In genomic region chr16:69672315-69672997, GRCh38 we compare ENCODE assay signal across 19 cellular contexts. TPM values are rescaled to one million over a fixed set of nuclear protein-coding genes. Genes with fewer than 3 reads are reported as not detected.
DNase-seq lines count a peak whose midpoint lies in the region; ATAC-seq lines count a peak whose summit lies in the region.
"Had no signal": no experiment of that assay in that cellular context is flagged by ENCODE, and none has a peak within 500 bp of the region (broad histone marks: within the 10 kb centered on the region; RNA-seq: fewer than 3 reads in every experiment).

No MANE protein-coding gene starts in this region.

- H3K4me1 Mint-ChIP-seq in activated naive CD8-positive, alpha-beta T cell (ENCODE audit: low read depth): no peaks in the 10 kb centered on the region
- H3K4me1 Mint-ChIP-seq in activated naive CD8-positive, alpha-beta T cell treated with anti-CD3 and anti-CD28 coated beads, Interleukin-2, amount 50 U/mL, for 24 hours: no peaks in the 10 kb centered on the region
- no peaks in the 10 kb centered on the region for H3K4me1 Mint-ChIP-seq in effector memory CD8-positive, alpha-beta T cell (ENCODE audit: low read depth in 2 of 2)

- no peaks in the 10 kb centered on the region for H3K9me3 Mint-ChIP-seq in activated naive CD8-positive, alpha-beta T cell (ENCODE audit: low read depth)
- no peaks in the 10 kb centered on the region for H3K9me3 Mint-ChIP-seq in activated naive CD8-positive, alpha-beta T cell treated with anti-CD3 and anti-CD28 coated beads, Interleukin-2, amount 50 U/mL, for 24 hours
- no peaks in the 10 kb centered on the region for H3K9me3 Mint-ChIP-seq in effector memory CD8-positive, alpha-beta T cell
- H3K9me3 Mint-ChIP-seq: IgD-negative memory B cell had no signal

- H3K36me3 Mint-ChIP-seq in activated naive CD8-positive, alpha-beta T cell: peaks cover 7% of the 10 kb centered on the region
- H3K36me3 Mint-ChIP-seq in activated naive CD8-positive, alpha-beta T cell treated with anti-CD3 and anti-CD28 coated beads, Interleukin-2, amount 50 U/mL, for 24 hours (ENCODE audit: low read depth): peaks cover 46% of the 10 kb centered on the region
- H3K36me3 Mint-ChIP-seq in effector memory CD8-positive, alpha-beta T cell (ENCODE audit: insufficient read depth): peaks cover 49% of the 10 kb centered on the region

- ATAC-seq in activated naive CD8-positive, alpha-beta T cell treated with anti-CD3 and anti-CD28 coated beads, Interleukin-2, amount 50 U/mL, for 24 hours: no peak
- ATAC-seq in effector memory CD8-positive, alpha-beta T cell (replicated peaks): no peak
- no peak for ATAC-seq in GM21786 (IDR thresholded peaks at IDR 0.05; ENCODE audit: unreplicated experiment)

- no peak overlapping the region for H3K27ac ChIP-seq in substantia nigra (ENCODE audit: low read depth, low read length, poor library complexity, severe bottlenecking)
- H3K27ac ChIP-seq: SJCRH30 had no signal

- no peak overlapping the region for H3K4me3 Mint-ChIP-seq in activated naive CD8-positive, alpha-beta T cell
- no peak overlapping the region for H3K4me3 Mint-ChIP-seq in activated naive CD8-positive, alpha-beta T cell treated with anti-CD3 and anti-CD28 coated beads, Interleukin-2, amount 50 U/mL, for 24 hours
- no peak overlapping the region for H3K4me3 Mint-ChIP-seq in effector memory CD8-positive, alpha-beta T cell
- H3K4me3 Mint-ChIP-seq: IgD-negative memory B cell had no signal

- H3K27me3 Mint-ChIP-seq in activated naive CD8-positive, alpha-beta T cell: no peaks in the 10 kb centered on the region
- H3K27me3 Mint-ChIP-seq in activated naive CD8-positive, alpha-beta T cell treated with anti-CD3 and anti-CD28 coated beads, Interleukin-2, amount 50 U/mL, for 24 hours: no peaks in the 10 kb centered on the region
- no peaks in the 10 kb centered on the region for H3K27me3 Mint-ChIP-seq in effector memory CD8-positive, alpha-beta T cell
- H3K27me3 Mint-ChIP-seq: IgD-negative memory B cell had no signal

- peak overlapping the region; percentile 46 for H3K27ac Mint-ChIP-seq in activated naive CD8-positive, alpha-beta T cell
- no peak overlapping the region for H3K27ac Mint-ChIP-seq in activated naive CD8-positive, alpha-beta T cell treated with anti-CD3 and anti-CD28 coated beads, Interleukin-2, amount 50 U/mL, for 24 hours
- peak overlapping the region; percentile 44 to 51 for H3K27ac Mint-ChIP-seq in effector memory CD8-positive, alpha-beta T cell
- H3K27ac Mint-ChIP-seq: IgD-negative memory B cell had no signal

- no peak for DNase-seq in activated naive CD8-positive, alpha-beta T cell treated with anti-CD3 and anti-CD28 coated beads, Interleukin-2, amount 50 U/mL, for 24 hours
- DNase-seq in HT-29 (ENCODE audit: low spot score) (peak; percentile 9), substantia nigra (lab: John Stamatoyannopoulos, UW) (no peak)
- no peak for DNase-seq in effector memory CD8-positive, alpha-beta T cell
- DNase-seq in NK-92 treated with Interleukin-12 subunit alpha and Interleukin-12 subunit beta, amount 100 ng/mL, for 24 hours (lab: John Stamatoyannopoulos, UW): no peak
- DNase-seq: BE2C, EL, MV-4-11, NCI-H1105 treated with DMSO at 0.1 percent for 48 hours, NCI-H1694, NCI-H2081 treated with DMSO at 0.1 percent for 48 hours, NCI-H2171 treated with DMSO at 0.1 percent for 48 hours, NCI-H446, NCI-H526, OCI-M1, SJCRH30 had no signal

RNA-seq across cellular contexts. Expression of gene NQO1, which starts 53.9 kb away (rescaled TPM):
- total RNA-seq in HT-29 (2014; rRNA removed; shearing (Covaris generic)): 560 and 591 TPM in 2 replicates
